ENCODE assay signal across 21 cellular contexts in genomic region chr12:2819810-2820209, GRCh38. TPM values are rescaled to one million over a fixed set of nuclear protein-coding genes. Genes with fewer than 3 reads are reported as not detected.
DNase-seq lines count a peak whose midpoint lies in the region; ATAC-seq, FAIRE-seq and TF ChIP-seq lines count a peak whose summit lies in the region.
"Had no signal": no experiment of that assay in that cellular context is flagged by ENCODE, and none has a peak within 500 bp of the region (broad histone marks: within the 10 kb centered on the region; RNA-seq: fewer than 3 reads in every experiment).

No MANE protein-coding gene starts in this region.

- 96% methylated on average over 14 of the region's 15 CpGs for WGBS in HepG2 (ENCODE audit: low lambda C conversion rate)
- 95% methylated on average over 10 of the region's 15 CpGs for WGBS in right lobe of liver (ENCODE audit: insufficient coverage, low coverage, low lambda C conversion rate, missing lambda C conversion rate)

- no peaks in the 10 kb centered on the region for H3K9me3 Mint-ChIP-seq in astrocyte (ENCODE audit: unreplicated experiment)
- H3K9me3 Mint-ChIP-seq in naive thymus-derived CD8-positive, alpha-beta T cell = no peaks in the 10 kb centered on the region
- H3K9me3 Mint-ChIP-seq: CD4-positive, CD25-positive, alpha-beta regulatory T cell; HFFc6; IgD-negative memory B cell had no signal

- H3K27me3 ChIP-seq in HepG2 (ENCODE audit: control insufficient read depth in 1 of 2, insufficient read depth in 2 of 2, low read length in 2 of 2) (no peaks in the 10 kb centered on the region), right lobe of liver (no peaks in the 10 kb centered on the region), astrocyte (ENCODE audit: insufficient read depth, low read length) (no peaks in the 10 kb centered on the region)
- H3K27me3 ChIP-seq: BLaER1 treated with 17β-estradiol and CSF1 and Interleukin-3, amounts not matched to agents 10 nM and 100 nM had no signal

- ATAC-seq in HepG2 (no peak), right lobe of liver (no peak)
- no peak for ATAC-seq in naive thymus-derived CD8-positive, alpha-beta T cell
- ATAC-seq: GM12878 had no signal

- DNase-seq in HepG2 (ENCODE audit: low spot score) (no peak), right lobe of liver (no peak), astrocyte (ENCODE audit: low read depth) (no peak), kidney glomerular epithelial cell (lab: John Stamatoyannopoulos, UW) (no peak), COLO829 (ENCODE audit: low spot score) (no peak), NCI-H2227 treated with DMSO at 0.1 percent for 48 hours (lab: John Stamatoyannopoulos, UW) (no peak)
- no peak for DNase-seq in naive thymus-derived CD8-positive, alpha-beta T cell
- DNase-seq: ACHN; Calu3; CD4-positive, CD25-positive, alpha-beta regulatory T cell; DMS79; GM23248; HFFc6 had no signal

- H3K79me2 ChIP-seq in HepG2 (ENCODE audit: insufficient read depth, low read length) = no peaks in the 10 kb centered on the region
- H3K79me2 ChIP-seq in astrocyte (ENCODE audit: insufficient read depth, low read length) = peaks cover 10% of the 10 kb centered on the region

- TF ChIP-seq POLR2A in HepG2 (IDR thresholded peaks at IDR 0.05; ENCODE audit: insufficient read depth in 1 of 2, low read depth in 2 of 2, low read length in 2 of 2) = no peak
- no peak for TF ChIP-seq POLR2A in right lobe of liver (IDR thresholded peaks at IDR 0.05)

- TF ChIP-seq RAD21 in HepG2 (CRISPR knock-in tag; IDR thresholded peaks at IDR 0.05) = no peak

- no peaks in the 10 kb centered on the region for H3K27me3 Mint-ChIP-seq in astrocyte (ENCODE audit: low read depth, unreplicated experiment)
- H3K27me3 Mint-ChIP-seq in naive thymus-derived CD8-positive, alpha-beta T cell = no peaks in the 10 kb centered on the region
- H3K27me3 Mint-ChIP-seq: CD4-positive, CD25-positive, alpha-beta regulatory T cell; IgD-negative memory B cell had no signal

- intact Hi-C loops in HepG2 (cut with micrococcal nuclease; ENCODE audit: unreplicated experiment) (no loop called here), right lobe of liver (cut with DNase I) (no loop called here)

- H3K4me1 Mint-ChIP-seq in astrocyte (ENCODE audit: low read depth, unreplicated experiment) = no peaks in the 10 kb centered on the region
- peaks cover 11 to 32% (median 17%) of the 10 kb centered on the region in 4 donors for H3K4me1 Mint-ChIP-seq in naive thymus-derived CD8-positive, alpha-beta T cell

- H3K4me3 ChIP-seq in HepG2 (replicated peaks in 1 of 3; ENCODE audit: insufficient read depth in 1 of 3, low read depth in 2 of 3, low read length in 3 of 3) (no peak overlapping the region), right lobe of liver (no peak overlapping the region), astrocyte (ENCODE audit: insufficient read depth, low read depth, low read length) (no peak overlapping the region)
- H3K4me3 ChIP-seq: BLaER1 treated with 17β-estradiol and CSF1 and Interleukin-3, amounts not matched to agents 10 nM and 100 nM; GM12878; GM23248; HAP-1 had no signal

- H3K9me3 ChIP-seq in HepG2 (ENCODE audit: low read length) (no peaks in the 10 kb centered on the region), right lobe of liver (no peaks in the 10 kb centered on the region), astrocyte (ENCODE audit: insufficient read depth, low read depth, low read length) (no peaks in the 10 kb centered on the region)
- H3K9me3 ChIP-seq: BLaER1 treated with 17β-estradiol and CSF1 and Interleukin-3, amounts not matched to agents 10 nM and 100 nM; HAP-1 had no signal

- no peak for TF ChIP-seq EP300 in HepG2 (IDR thresholded peaks at IDR 0.05; ENCODE audit: low read depth in 2 of 2, low read length in 2 of 2)
- no peak for TF ChIP-seq EP300 in HepG2 (CRISPR knock-in tag; IDR thresholded peaks at IDR 0.05; ENCODE audit: borderline replicate concordance)

- H3K27ac ChIP-seq in HepG2 (ENCODE audit: extremely low read length, insufficient read depth, low read length) = no peak overlapping the region
- no peak overlapping the region for H3K27ac ChIP-seq in right lobe of liver
- H3K27ac ChIP-seq in astrocyte (ENCODE audit: low read depth, low read length) = no peak overlapping the region
- H3K27ac ChIP-seq: BLaER1 treated with 17β-estradiol and CSF1 and Interleukin-3, amounts not matched to agents 10 nM and 100 nM; GM23248 had no signal

- in situ Hi-C loops in HepG2 (cut with HindIII; ENCODE audit: extremely low pct_ligation_motif_present, low pct_unique_long_range_greater_than_20kb) = no loop called here

- FAIRE-seq in HepG2 (lab: Jason Lieb, UNC) = no peak
- FAIRE-seq in astrocyte (lab: Jason Lieb, UNC) = no peak
- FAIRE-seq: GM12878, GM18507 had no signal

- H3K4me3 Mint-ChIP-seq in astrocyte (ENCODE audit: unreplicated experiment) = peak overlapping the region; percentile 6
- H3K4me3 Mint-ChIP-seq in naive thymus-derived CD8-positive, alpha-beta T cell = no peak overlapping the region
- H3K4me3 Mint-ChIP-seq: HFFc6, IgD-negative memory B cell had no signal

- H3K36me3 Mint-ChIP-seq in astrocyte (ENCODE audit: low read depth, unreplicated experiment) = peaks cover 22% of the 10 kb centered on the region
- H3K36me3 Mint-ChIP-seq in naive thymus-derived CD8-positive, alpha-beta T cell = peaks cover 5 to 93% (median 16%) of the 10 kb centered on the region in 3 donors

- H4K20me1 ChIP-seq in HepG2 (ENCODE audit: insufficient read depth, low read length) = no peaks in the 10 kb centered on the region; the same call in 1 of the 2 replicates
- peaks cover 3% of the 10 kb centered on the region for H4K20me1 ChIP-seq in astrocyte (ENCODE audit: insufficient read depth, low read length)

- H3K4me1 ChIP-seq in HepG2 (ENCODE audit: insufficient read depth, low read length) = no peaks in the 10 kb centered on the region
- no peaks in the 10 kb centered on the region for H3K4me1 ChIP-seq in right lobe of liver
- no peaks in the 10 kb centered on the region for H3K4me1 ChIP-seq in astrocyte (ENCODE audit: insufficient read depth, low read length)

- H2AFZ ChIP-seq in HepG2 (ENCODE audit: low read length) (no peak overlapping the region), astrocyte (ENCODE audit: low read depth, low read length) (no peak overlapping the region)
- H2AFZ ChIP-seq: GM23248 had no signal

- H3K27ac Mint-ChIP-seq in astrocyte (ENCODE audit: unreplicated experiment) = no peak overlapping the region
- peak overlapping the region in 7 of 10 donors; percentile 7 to 78 (median 38) for H3K27ac Mint-ChIP-seq in naive thymus-derived CD8-positive, alpha-beta T cell
- H3K27ac Mint-ChIP-seq: CD4-positive, CD25-positive, alpha-beta regulatory T cell; HFFc6; IgD-negative memory B cell had no signal

- peaks cover 22 to 57% of the 10 kb centered on the region in 2 experiments for H3K36me3 ChIP-seq in HepG2 (replicated peaks in 1 of 2; ENCODE audit: control insufficient read depth in 1 of 2, insufficient read depth in 2 of 2, low read length in 2 of 2)
- H3K36me3 ChIP-seq in right lobe of liver = peaks cover 0 to 66% (median 29%) of the 10 kb centered on the region in 4 donors
- peaks cover 24% of the 10 kb centered on the region for H3K36me3 ChIP-seq in astrocyte (ENCODE audit: insufficient read depth, low read length)

- POLR2A ChIA-PET in HepG2 (lab: Yijun Ruan, JAX) = interaction anchor here (0.5 kb wide), 1 partner anchor 13 kb away, joined by 3 read pairs; no protein-coding TSS in a partner anchor
- POLR2A ChIA-PET in naive thymus-derived CD8-positive, alpha-beta T cell (lab: Charles Lee) = no interaction called here

- CTCF ChIA-PET in HepG2 (lab: Yijun Ruan, JAX; ENCODE audit: low intra/inter-chr PET ratio, low total read pairs) = no interaction called here

- TF ChIP-seq CTCF in HepG2 (CRISPR knock-in tag; IDR thresholded peaks at IDR 0.05) (no peak), right lobe of liver (IDR thresholded peaks at IDR 0.05) (no peak), astrocyte (IDR thresholded peaks at IDR 0.05; ENCODE audit: insufficient read depth, low read depth, low read length) (no peak)

- TSS peak; percentile 9 for BruUV-seq in HepG2 (replicated peaks; lab: Mats Ljungman, UMichigan)

- H3K4me2 ChIP-seq in HepG2 (ENCODE audit: low read depth, low read length) = no peak overlapping the region
- no peak overlapping the region for H3K4me2 ChIP-seq in astrocyte (ENCODE audit: low read length)
- H3K4me2 ChIP-seq: BLaER1 treated with 17β-estradiol and CSF1 and Interleukin-3, amounts not matched to agents 10 nM and 100 nM had no signal

- H3K9ac ChIP-seq in HepG2 (ENCODE audit: insufficient read depth, low read depth, low read length) = no peak overlapping the region
- no peak overlapping the region for H3K9ac ChIP-seq in astrocyte (ENCODE audit: low read length)
- H3K9ac ChIP-seq: GM23248 had no signal

RNA-seq across cellular contexts. Expression of gene ITFG2, which starts 7.3 kb away (rescaled TPM):
- total RNA-seq in HepG2 (2016; rRNA removed; fragmentation: Illumina TruSeq; extraction: Trizol) = 8.9 and 15.5 TPM in 2 replicates
- 20.0 and 20.3 TPM in 2 replicates for total RNA-seq in HepG2 (2016; cell fraction: cytosol; rRNA removed; fragmentation: Illumina TruSeq; extraction: Trizol; ENCODE audit: low read depth)
- 7.9 and 16.4 TPM in 2 replicates for total RNA-seq in HepG2 (2016; cell fraction: insoluble cytoplasmic fraction; rRNA removed; fragmentation: Illumina TruSeq; extraction: Trizol)
- total RNA-seq in HepG2 (2016; cell fraction: membrane; rRNA removed; fragmentation: Illumina TruSeq; extraction: Trizol) = 10.7 and 12.0 TPM in 2 replicates
- total RNA-seq in HepG2 (2016; cell fraction: nucleus; rRNA removed; fragmentation: Illumina TruSeq; extraction: Trizol) = 31.2 and 38.8 TPM in 2 replicates
- 12.5 and 14.8 TPM in 2 replicates for polyA plus RNA-seq in HepG2 (2011; rRNA removed)
- polyA plus RNA-seq in HepG2 (2011; cell fraction: cytosol; rRNA removed) = 4.1 and 7.2 TPM in 2 replicates
- polyA plus RNA-seq in HepG2 (2011; cell fraction: nucleus; rRNA removed) = 41.4 and 42.8 TPM in 2 replicates
- polyA plus RNA-seq in HepG2 (2012) = 11.5 and 16.2 TPM in 2 replicates
- polyA plus RNA-seq in HepG2 (2016; cell fraction: cytosol; fragmentation: Illumina TruSeq; extraction: Trizol; ENCODE audit: low read depth) = 2.4 and 2.5 TPM in 2 replicates
- 7.9 TPM in 2 replicates for polyA plus RNA-seq in HepG2 (2016; cell fraction: insoluble cytoplasmic fraction; fragmentation: Illumina TruSeq; extraction: Trizol; ENCODE audit: low read depth)
- 3.1 and 4.4 TPM in 2 replicates for polyA plus RNA-seq in HepG2 (2016; cell fraction: membrane; fragmentation: Illumina TruSeq; extraction: Trizol; ENCODE audit: low read depth)
- 63.9 and 69.9 TPM in 2 replicates for polyA plus RNA-seq in HepG2 (2016; cell fraction: nucleus; fragmentation: Illumina TruSeq; extraction: Trizol; ENCODE audit: insufficient read depth, low read depth)
- polyA minus RNA-seq in HepG2 (2011; rRNA and poly(A)+ RNA removed; ENCODE audit: low replicate concordance) = 49.0 and 83.1 TPM in 2 replicates
- polyA minus RNA-seq in HepG2 (2011; cell fraction: cytosol; rRNA and poly(A)+ RNA removed) = 9.7 and 14.4 TPM in 2 replicates
- 66.3 and 69.5 TPM in 2 replicates for polyA minus RNA-seq in HepG2 (2011; cell fraction: nucleus; rRNA and poly(A)+ RNA removed)
- 10 to 100 TPM; 11.3 to 20.5 (median 14.4) TPM for total RNA-seq in right lobe of liver
- total RNA-seq in astrocyte = 20.1 and 20.2 TPM in 2 replicates
- total RNA-seq in naive thymus-derived CD8-positive, alpha-beta T cell = 100 to 1,000 TPM; 128 to 151 TPM
- polyA plus RNA-seq in naive thymus-derived CD8-positive, alpha-beta T cell = 10 to 100 TPM; 50.2 to 59.2 (median 50.7) TPM

RNA-seq across cellular contexts. Expression of gene NRIP2, which starts 15.0 kb away (rescaled TPM):
- total RNA-seq in HepG2 (2016; rRNA removed; fragmentation: Illumina TruSeq; extraction: Trizol) (not detected in 2 replicates), right lobe of liver (under 1 TPM; 0.12 to 0.29 (median 0.20) TPM), astrocyte (not detected in 2 replicates)
- not detected in 2 replicates for total RNA-seq in HepG2 (2016; cell fraction: cytosol; rRNA removed; fragmentation: Illumina TruSeq; extraction: Trizol; ENCODE audit: low read depth)
- not detected in 2 replicates for total RNA-seq in HepG2 (2016; cell fraction: insoluble cytoplasmic fraction; rRNA removed; fragmentation: Illumina TruSeq; extraction: Trizol)
- not detected in 2 replicates for total RNA-seq in HepG2 (2016; cell fraction: membrane; rRNA removed; fragmentation: Illumina TruSeq; extraction: Trizol)
- total RNA-seq in HepG2 (2016; cell fraction: nucleus; rRNA removed; fragmentation: Illumina TruSeq; extraction: Trizol) = not detected in 2 replicates
- polyA plus RNA-seq in HepG2 (2011; rRNA removed) = not detected in 2 replicates
- not detected in 2 replicates for polyA plus RNA-seq in HepG2 (2011; cell fraction: cytosol; rRNA removed)
- polyA plus RNA-seq in HepG2 (2011; cell fraction: nucleus; rRNA removed) = not detected in 2 replicates
- 0.15 and 0.25 TPM in 2 replicates for polyA plus RNA-seq in HepG2 (2012)
- not detected in 2 replicates for polyA plus RNA-seq in HepG2 (2016; cell fraction: cytosol; fragmentation: Illumina TruSeq; extraction: Trizol; ENCODE audit: low read depth)
- polyA plus RNA-seq in HepG2 (2016; cell fraction: insoluble cytoplasmic fraction; fragmentation: Illumina TruSeq; extraction: Trizol; ENCODE audit: low read depth) = not detected in 2 replicates
- not detected in 2 replicates for polyA plus RNA-seq in HepG2 (2016; cell fraction: membrane; fragmentation: Illumina TruSeq; extraction: Trizol; ENCODE audit: low read depth)
- not detected in 2 replicates for polyA plus RNA-seq in HepG2 (2016; cell fraction: nucleus; fragmentation: Illumina TruSeq; extraction: Trizol; ENCODE audit: insufficient read depth, low read depth)
- polyA minus RNA-seq in HepG2 (2011; rRNA and poly(A)+ RNA removed; ENCODE audit: low replicate concordance) = not detected in 2 replicates
- not detected in 2 replicates for polyA minus RNA-seq in HepG2 (2011; cell fraction: cytosol; rRNA and poly(A)+ RNA removed)
- polyA minus RNA-seq in HepG2 (2011; cell fraction: nucleus; rRNA and poly(A)+ RNA removed) = not detected in 2 replicates
- not detected for total RNA-seq in naive thymus-derived CD8-positive, alpha-beta T cell
- polyA plus RNA-seq in naive thymus-derived CD8-positive, alpha-beta T cell = 1 to 10 TPM; 1.3 to 2.4 (median 1.6) TPM
- total RNA-seq: A172; Calu3; CD4-positive, CD25-positive, alpha-beta regulatory T cell; G401; GM12878; GM23248; HFFc6; HT-29 had no signal

RNA-seq across cellular contexts. Expression of gene FKBP4, which starts 25.0 kb away (rescaled TPM):
- total RNA-seq in HepG2 (2016; rRNA removed; fragmentation: Illumina TruSeq; extraction: Trizol) (66.1 and 76.3 TPM in 2 replicates), right lobe of liver (100 to 1,000 TPM in 1 of 6 experiments, 10 to 100 TPM in 5; 27.0 to 124 (median 48.4) TPM), astrocyte (63.2 and 68.7 TPM in 2 replicates)
- 13.5 and 13.7 TPM in 2 replicates for total RNA-seq in HepG2 (2016; cell fraction: cytosol; rRNA removed; fragmentation: Illumina TruSeq; extraction: Trizol; ENCODE audit: low read depth)
- 68.8 and 76.9 TPM in 2 replicates for total RNA-seq in HepG2 (2016; cell fraction: insoluble cytoplasmic fraction; rRNA removed; fragmentation: Illumina TruSeq; extraction: Trizol)
- total RNA-seq in HepG2 (2016; cell fraction: membrane; rRNA removed; fragmentation: Illumina TruSeq; extraction: Trizol) = 26.7 and 27.9 TPM in 2 replicates
- 36.1 and 39.5 TPM in 2 replicates for total RNA-seq in HepG2 (2016; cell fraction: nucleus; rRNA removed; fragmentation: Illumina TruSeq; extraction: Trizol)
- polyA plus RNA-seq in HepG2 (2011; rRNA removed) = 25.7 and 29.6 TPM in 2 replicates
- 25.3 and 30.2 TPM in 2 replicates for polyA plus RNA-seq in HepG2 (2011; cell fraction: cytosol; rRNA removed)
- 27.1 and 32.0 TPM in 2 replicates for polyA plus RNA-seq in HepG2 (2011; cell fraction: nucleus; rRNA removed)
- 47.4 and 61.8 TPM in 2 replicates for polyA plus RNA-seq in HepG2 (2012)
- polyA plus RNA-seq in HepG2 (2016; cell fraction: cytosol; fragmentation: Illumina TruSeq; extraction: Trizol; ENCODE audit: low read depth) = 10.6 TPM in 2 replicates
- polyA plus RNA-seq in HepG2 (2016; cell fraction: insoluble cytoplasmic fraction; fragmentation: Illumina TruSeq; extraction: Trizol; ENCODE audit: low read depth) = 78.0 and 86.0 TPM in 2 replicates
- 15.7 and 16.7 TPM in 2 replicates for polyA plus RNA-seq in HepG2 (2016; cell fraction: membrane; fragmentation: Illumina TruSeq; extraction: Trizol; ENCODE audit: low read depth)
- 50.3 and 52.7 TPM in 2 replicates for polyA plus RNA-seq in HepG2 (2016; cell fraction: nucleus; fragmentation: Illumina TruSeq; extraction: Trizol; ENCODE audit: insufficient read depth, low read depth)
- polyA minus RNA-seq in HepG2 (2011; rRNA and poly(A)+ RNA removed; ENCODE audit: low replicate concordance) = 40.3 and 144 TPM in 2 replicates
- 26.7 and 28.6 TPM in 2 replicates for polyA minus RNA-seq in HepG2 (2011; cell fraction: cytosol; rRNA and poly(A)+ RNA removed)
- polyA minus RNA-seq in HepG2 (2011; cell fraction: nucleus; rRNA and poly(A)+ RNA removed) = 30.3 and 49.1 TPM in 2 replicates
- total RNA-seq in naive thymus-derived CD8-positive, alpha-beta T cell = 10 to 100 TPM; 67.2 to 67.5 TPM
- 10 to 100 TPM; 30.3 to 41.5 (median 33.9) TPM for polyA plus RNA-seq in naive thymus-derived CD8-positive, alpha-beta T cell

RNA-seq across cellular contexts. Expression of gene TEX52, which starts 37.0 kb away (rescaled TPM):
- 0.17 TPM in 1 of 2 replicates, not detected in the other for total RNA-seq in HepG2 (2016; rRNA removed; fragmentation: Illumina TruSeq; extraction: Trizol)
- not detected in 2 replicates for total RNA-seq in HepG2 (2016; cell fraction: cytosol; rRNA removed; fragmentation: Illumina TruSeq; extraction: Trizol; ENCODE audit: low read depth)
- total RNA-seq in HepG2 (2016; cell fraction: insoluble cytoplasmic fraction; rRNA removed; fragmentation: Illumina TruSeq; extraction: Trizol) = not detected in 2 replicates
- 0.15 TPM in 1 of 2 replicates, not detected in the other for total RNA-seq in HepG2 (2016; cell fraction: membrane; rRNA removed; fragmentation: Illumina TruSeq; extraction: Trizol)
- total RNA-seq in HepG2 (2016; cell fraction: nucleus; rRNA removed; fragmentation: Illumina TruSeq; extraction: Trizol) = not detected in 2 replicates
- 0.05 TPM in 1 of 2 replicates, not detected in the other for polyA plus RNA-seq in HepG2 (2011; rRNA removed)
- not detected in 2 replicates for polyA plus RNA-seq in HepG2 (2011; cell fraction: cytosol; rRNA removed)
- not detected in 2 replicates for polyA plus RNA-seq in HepG2 (2011; cell fraction: nucleus; rRNA removed)
- polyA plus RNA-seq in HepG2 (2012) = 0.32 and 0.44 TPM in 2 replicates
- polyA plus RNA-seq in HepG2 (2016; cell fraction: cytosol; fragmentation: Illumina TruSeq; extraction: Trizol; ENCODE audit: low read depth) = not detected in 2 replicates
- not detected in 2 replicates for polyA plus RNA-seq in HepG2 (2016; cell fraction: insoluble cytoplasmic fraction; fragmentation: Illumina TruSeq; extraction: Trizol; ENCODE audit: low read depth)
- polyA plus RNA-seq in HepG2 (2016; cell fraction: membrane; fragmentation: Illumina TruSeq; extraction: Trizol; ENCODE audit: low read depth) = not detected in 2 replicates
- polyA plus RNA-seq in HepG2 (2016; cell fraction: nucleus; fragmentation: Illumina TruSeq; extraction: Trizol; ENCODE audit: insufficient read depth, low read depth) = not detected in 2 replicates
- 0.34 TPM in 1 of 2 replicates, not detected in the other for polyA minus RNA-seq in HepG2 (2011; rRNA and poly(A)+ RNA removed; ENCODE audit: low replicate concordance)
- not detected in 2 replicates for polyA minus RNA-seq in HepG2 (2011; cell fraction: cytosol; rRNA and poly(A)+ RNA removed)
- polyA minus RNA-seq in HepG2 (2011; cell fraction: nucleus; rRNA and poly(A)+ RNA removed) = 0.52 TPM in 1 of 2 replicates, not detected in the other
- total RNA-seq in right lobe of liver = not detected
- not detected in 2 replicates for total RNA-seq in astrocyte
- not detected for total RNA-seq in naive thymus-derived CD8-positive, alpha-beta T cell
- polyA plus RNA-seq in naive thymus-derived CD8-positive, alpha-beta T cell = not detected
- total RNA-seq: A172; Calu3; CD4-positive, CD25-positive, alpha-beta regulatory T cell; G401; GM12878; GM23248; HFFc6 had no signal
- polyA plus RNA-seq: CD4-positive, CD25-positive, alpha-beta regulatory T cell; GM23248; IgD-negative memory B cell had no signal

RNA-seq across cellular contexts. Expression of gene FOXM1, which starts 57.2 kb away (rescaled TPM):
- total RNA-seq in HepG2 (2016; rRNA removed; fragmentation: Illumina TruSeq; extraction: Trizol) (25.9 and 28.6 TPM in 2 replicates), right lobe of liver (1 to 10 TPM in 4 of 6 experiments, under 1 TPM in 2; 0.24 to 2.6 (median 1.8) TPM), astrocyte (3.9 and 7.1 TPM in 2 replicates)
- 25.4 and 25.7 TPM in 2 replicates for total RNA-seq in HepG2 (2016; cell fraction: cytosol; rRNA removed; fragmentation: Illumina TruSeq; extraction: Trizol; ENCODE audit: low read depth)
- 22.5 and 24.1 TPM in 2 replicates for total RNA-seq in HepG2 (2016; cell fraction: insoluble cytoplasmic fraction; rRNA removed; fragmentation: Illumina TruSeq; extraction: Trizol)
- 75.7 and 77.8 TPM in 2 replicates for total RNA-seq in HepG2 (2016; cell fraction: membrane; rRNA removed; fragmentation: Illumina TruSeq; extraction: Trizol)
- total RNA-seq in HepG2 (2016; cell fraction: nucleus; rRNA removed; fragmentation: Illumina TruSeq; extraction: Trizol) = 21.2 and 26.7 TPM in 2 replicates
- 13.0 and 17.1 TPM in 2 replicates for polyA plus RNA-seq in HepG2 (2011; rRNA removed)
- polyA plus RNA-seq in HepG2 (2011; cell fraction: cytosol; rRNA removed) = 10.5 and 13.6 TPM in 2 replicates
- polyA plus RNA-seq in HepG2 (2011; cell fraction: nucleus; rRNA removed) = 19.0 and 26.5 TPM in 2 replicates
- 12.5 and 25.0 TPM in 2 replicates for polyA plus RNA-seq in HepG2 (2012)
- 77.1 and 77.7 TPM in 2 replicates for polyA plus RNA-seq in HepG2 (2016; cell fraction: cytosol; fragmentation: Illumina TruSeq; extraction: Trizol; ENCODE audit: low read depth)
- polyA plus RNA-seq in HepG2 (2016; cell fraction: insoluble cytoplasmic fraction; fragmentation: Illumina TruSeq; extraction: Trizol; ENCODE audit: low read depth) = 47.3 and 73.5 TPM in 2 replicates
- polyA plus RNA-seq in HepG2 (2016; cell fraction: membrane; fragmentation: Illumina TruSeq; extraction: Trizol; ENCODE audit: low read depth) = 163 and 181 TPM in 2 replicates
- polyA plus RNA-seq in HepG2 (2016; cell fraction: nucleus; fragmentation: Illumina TruSeq; extraction: Trizol; ENCODE audit: insufficient read depth, low read depth) = 78.8 and 80.9 TPM in 2 replicates
- polyA minus RNA-seq in HepG2 (2011; rRNA and poly(A)+ RNA removed; ENCODE audit: low replicate concordance) = 19.2 and 106 TPM in 2 replicates
- 12.0 and 16.2 TPM in 2 replicates for polyA minus RNA-seq in HepG2 (2011; cell fraction: cytosol; rRNA and poly(A)+ RNA removed)
- 11.6 and 12.9 TPM in 2 replicates for polyA minus RNA-seq in HepG2 (2011; cell fraction: nucleus; rRNA and poly(A)+ RNA removed)
- under 1 TPM in 1 of 2 experiments, not detected in 1; 0.62 TPM for total RNA-seq in naive thymus-derived CD8-positive, alpha-beta T cell
- under 1 TPM in 1 of 3 donors, not detected in 2; 0.19 TPM for polyA plus RNA-seq in naive thymus-derived CD8-positive, alpha-beta T cell
